18 cellular contexts compared by ENCODE assay signal in genomic region chr9:95070549-95071021, GRCh38.
A peak's percentile ranks its signal among the peaks of the same experiment; 100 is the strongest.
DNase-seq lines count a peak whose midpoint lies in the region; ATAC-seq and TF ChIP-seq lines count a peak whose summit lies in the region.
"Had no signal": no experiment of that assay in that cellular context is flagged by ENCODE, and none has a peak within 500 bp of the region (broad histone marks: within the 10 kb centered on the region; RNA-seq: fewer than 3 reads in every experiment).

No MANE protein-coding gene starts in this region.

- no peak overlapping the region for H2AFZ ChIP-seq in GM23338

- no peak overlapping the region for H3K4me3 Mint-ChIP-seq in GM23338
- no peak overlapping the region for H3K4me3 Mint-ChIP-seq in central memory CD8-positive, alpha-beta T cell

- H3K36me3 ChIP-seq in GM23338 (ENCODE audit: insufficient read depth) (no peaks in the 10 kb centered on the region), skeletal muscle tissue (ENCODE audit: control insufficient read depth in 3 of 3, insufficient read depth in 3 of 3, low read length in 3 of 3) (peaks cover 10 to 29% (median 15%) of the 10 kb centered on the region in 3 donors)
- H3K36me3 ChIP-seq: breast epithelium, uterus had no signal

- no peaks in the 10 kb centered on the region for H3K79me2 ChIP-seq in GM23338 (replicated peaks; ENCODE audit: insufficient read depth)

- no peaks in the 10 kb centered on the region for H3K9me3 Mint-ChIP-seq in GM23338
- no peaks in the 10 kb centered on the region for H3K9me3 Mint-ChIP-seq in central memory CD8-positive, alpha-beta T cell

- no peaks in the 10 kb centered on the region for H3K9me2 ChIP-seq in GM23338 (ENCODE audit: insufficient read depth)

- H3K4me2 ChIP-seq in GM23338, result no peak overlapping the region

- H3F3A ChIP-seq in GM23338 (replicated peaks; ENCODE audit: low read depth), result no peaks in the 10 kb centered on the region

- H3K9me3 ChIP-seq in skeletal muscle tissue (ENCODE audit: control insufficient read depth in 3 of 3, low read length in 3 of 3), result no peaks in the 10 kb centered on the region
- H3K9me3 ChIP-seq: breast epithelium, SJSA1, uterus had no signal

- no peak for DNase-seq in GM23338 (ENCODE audit: low spot score)
- no peak for DNase-seq in central memory CD8-positive, alpha-beta T cell (ENCODE audit: low spot score in 2 of 2)
- no peak for DNase-seq in left colon
- no peak for DNase-seq in A172 (ENCODE audit: low spot score)
- no peak for DNase-seq in NCI-H146 (lab: John Stamatoyannopoulos, UW)
- no peak for DNase-seq in activated CD4-positive, alpha-beta T cell treated with anti-CD3 and anti-CD28 coated beads, Interleukin-2, amount 50 U/mL, for 4 hours
- DNase-seq: activated gamma-delta T cell treated with Interleukin-2 at 50 U/mL for 16 hours; AML-193; DND-41; Kasumi-1; midbrain; NCI-H2029 treated with DMSO at 0.1 percent for 48 hours; NK-92 treated with Interleukin-12 subunit alpha and Interleukin-12 subunit beta, amount 100 ng/mL, for 24 hours; uterus had no signal

- ATAC-seq in GM23338 (peak; percentile 53), left colon (peak; percentile 26), GM18868 (IDR thresholded peaks at IDR 0.05; ENCODE audit: unreplicated experiment) (no peak)
- no peak for ATAC-seq in central memory CD8-positive, alpha-beta T cell (replicated peaks; ENCODE audit: extremely low read depth, poor library complexity, severe bottlenecking)

- H3K27me3 ChIP-seq in GM23338 (ENCODE audit: insufficient read depth) (no peaks in the 10 kb centered on the region), skeletal muscle tissue (ENCODE audit: control insufficient read depth in 3 of 3, insufficient read depth in 3 of 3, low read length in 3 of 3) (no peaks in the 10 kb centered on the region)
- H3K27me3 ChIP-seq: breast epithelium, SJSA1, uterus had no signal

- no peak overlapping the region for H3K4me3 ChIP-seq in GM23338
- peak overlapping the region in 1 of 3 donors; percentile 13 for H3K4me3 ChIP-seq in skeletal muscle tissue (ENCODE audit: low read length in 3 of 3)
- H3K4me3 ChIP-seq: breast epithelium, SJSA1, uterus had no signal

- H3K4me1 ChIP-seq in GM23338 (ENCODE audit: insufficient read depth) (peaks cover 11% of the 10 kb centered on the region), skeletal muscle tissue (ENCODE audit: control insufficient read depth in 3 of 3, insufficient read depth in 3 of 3, low read length in 3 of 3) (peaks cover 67 to 96% (median 91%) of the 10 kb centered on the region in 3 donors)
- H3K4me1 ChIP-seq: breast epithelium, SJSA1 had no signal

- intact Hi-C loops in left colon (cut with DNase I, micrococcal nuclease), result no loop called here

- H3K9ac ChIP-seq in skeletal muscle tissue (ENCODE audit: low read depth in 1 of 3, low read length in 3 of 3), result no peak overlapping the region

- H3K27ac Mint-ChIP-seq in GM23338, result no peak overlapping the region
- peak overlapping the region; percentile 44 for H3K27ac Mint-ChIP-seq in central memory CD8-positive, alpha-beta T cell (ENCODE audit: low read depth)

- H3K27ac ChIP-seq in GM23338 (ENCODE audit: low read depth), result no peak overlapping the region
- peak overlapping the region; percentile 8 for H3K27ac ChIP-seq in skeletal muscle tissue (ENCODE audit: low read depth, low read length)
- H3K27ac ChIP-seq: breast epithelium, SJSA1 had no signal

- 0 out of 4 replicates have a peak, but pooled peaks of 1 of the 2 experiments have one; percentile 17 for TF ChIP-seq CTCF in GM23338 (conservative IDR thresholded peaks at IDR 0.05; ENCODE audit: low read depth in 2 of 2)

- no peaks in the 10 kb centered on the region; the same call in 1 of the 2 replicates for H4K20me1 ChIP-seq in GM23338 (replicated peaks; ENCODE audit: insufficient read depth)

- H3K36me3 Mint-ChIP-seq in GM23338 (ENCODE audit: low read depth), result no peaks in the 10 kb centered on the region
- no peaks in the 10 kb centered on the region for H3K36me3 Mint-ChIP-seq in central memory CD8-positive, alpha-beta T cell (ENCODE audit: insufficient read depth)

- peaks cover 3% of the 10 kb centered on the region for H3K27me3 Mint-ChIP-seq in GM23338 (ENCODE audit: insufficient read depth, low read depth, poor library complexity)
- H3K27me3 Mint-ChIP-seq in central memory CD8-positive, alpha-beta T cell, result no peaks in the 10 kb centered on the region

- H3K4me1 Mint-ChIP-seq in GM23338, result peaks cover 15% of the 10 kb centered on the region
- H3K4me1 Mint-ChIP-seq in central memory CD8-positive, alpha-beta T cell, result no peaks in the 10 kb centered on the region

TF ChIP-seq in GM23338, 12 proteins besides CTCF, POLR2A, EP300 and RAD21:
- TF ChIP-seq ZNF114 (CRISPR knock-in tag; IDR thresholded peaks at IDR 0.05) (no peak), ZNF462 (CRISPR knock-in tag; IDR thresholded peaks at IDR 0.05) (no peak)
TF ChIP-seq in GM23338: peak in this region for 0.

Comparison
In these comparisons a context has a peak if more than half of its experiments do, and no peak if none do; other contexts are left out.
1. ATAC-seq: peak in GM23338 (single experiment) and left colon (single experiment); none in central memory CD8-positive, alpha-beta T cell (single experiment) and GM18868 (single experiment).